Comparison of ENCODE assay signal across 8 cellular contexts in genomic region chr19:52188822-52189744, GRCh38. TPM values are rescaled to one million over a fixed set of nuclear protein-coding genes. Genes with fewer than 3 reads are reported as not detected.
DNase-seq lines count a peak whose midpoint lies in the region; ATAC-seq and TF ChIP-seq lines count a peak whose summit lies in the region.

No MANE protein-coding gene starts in this region.

- peak overlapping the region; percentile 96 for H3K4me3 Mint-ChIP-seq in neural crest cell

- peaks cover 7% of the 10 kb centered on the region for H3K36me3 Mint-ChIP-seq in neural crest cell (ENCODE audit: low read depth)

- DNase-seq in activated T-cell treated with anti-CD3 and anti-CD28 coated beads for 1 hour (ENCODE audit: low read depth) (peak; percentile 98), activated T-cell treated with anti-CD3 and anti-CD28 coated beads for 4 hours (no peak), WERI-Rb-1 (no peak), epithelial cell of prostate (ENCODE audit: low read depth, low spot score) (no peak), neural crest cell (ENCODE audit: low read depth, low spot score) (peak; percentile 90), SK-N-DZ (ENCODE audit: low spot score) (no peak)

- H3K36me3 ChIP-seq in WERI-Rb-1 = peaks cover 26% of the 10 kb centered on the region

- H3K27me3 ChIP-seq in WERI-Rb-1 (ENCODE audit: insufficient read depth, low read depth, severe bottlenecking) = no peaks in the 10 kb centered on the region

- peaks cover 37% of the 10 kb centered on the region for H3K4me1 Mint-ChIP-seq in neural crest cell

- H3K27ac ChIP-seq in WERI-Rb-1 = peak overlapping the region; percentile 67
- peak overlapping the region; percentile 88 for H3K27ac ChIP-seq in epithelial cell of prostate

- H3K27ac Mint-ChIP-seq in neural crest cell (ENCODE audit: unreplicated experiment) = peak overlapping the region; percentile 93

- no peaks in the 10 kb centered on the region for H3K9me3 ChIP-seq in WERI-Rb-1 (ENCODE audit: severe bottlenecking)

- peak overlapping the region; percentile 47 for H3K4me3 ChIP-seq in WERI-Rb-1 (ENCODE audit: low read depth, low read length)

- no peaks in the 10 kb centered on the region for H3K9me3 Mint-ChIP-seq in neural crest cell

- peak; percentile 4 for ATAC-seq in HG03097 (IDR thresholded peaks at IDR 0.05; ENCODE audit: low FRiP score, unreplicated experiment)
- no peak for ATAC-seq in HG03378 (IDR thresholded peaks at IDR 0.05; ENCODE audit: unreplicated experiment)

- H3K27me3 Mint-ChIP-seq in neural crest cell (ENCODE audit: low read depth) = no peaks in the 10 kb centered on the region

- TF ChIP-seq CTCF in WERI-Rb-1 (IDR thresholded peaks at IDR 0.05; ENCODE audit: low read depth, low read length) (no peak), neural crest cell (conservative IDR thresholded peaks at IDR 0.05) (peak; percentile 23)

RNA-seq across cellular contexts. Expression of gene PPP2R1A, which starts 0.8 kb away (rescaled TPM):
- total RNA-seq in neural crest cell = 422 TPM in 2 replicates
- polyA plus RNA-seq in SK-N-DZ (2014; cell fraction: cytosol; rRNA removed) = 119 and 147 TPM in 2 replicates
- 56.6 and 76.9 TPM in 2 replicates for polyA plus RNA-seq in SK-N-DZ (2014; cell fraction: nucleus; rRNA removed)

RNA-seq across cellular contexts. Expression of gene ZNF836, which starts 17.7 kb away (rescaled TPM):
- total RNA-seq in neural crest cell = 11.6 and 11.9 TPM in 2 replicates
- 0.83 and 4.5 TPM in 2 replicates for polyA plus RNA-seq in SK-N-DZ (2014; cell fraction: cytosol; rRNA removed)
- polyA plus RNA-seq in SK-N-DZ (2014; cell fraction: nucleus; rRNA removed) = 5.5 and 7.4 TPM in 2 replicates

RNA-seq across cellular contexts. Expression of gene ZNF616, which starts 49.3 kb away (rescaled TPM):
- 18.9 and 25.2 TPM in 2 replicates for total RNA-seq in neural crest cell
- polyA plus RNA-seq in SK-N-DZ (2014; cell fraction: cytosol; rRNA removed) = 7.3 and 8.6 TPM in 2 replicates
- 2.8 and 3.5 TPM in 2 replicates for polyA plus RNA-seq in SK-N-DZ (2014; cell fraction: nucleus; rRNA removed)

Comparison
In these comparisons a context has a peak if more than half of its experiments do, and no peak if none do; other contexts are left out.
1. DNase-seq: peak in activated T-cell treated with anti-CD3 and anti-CD28 coated beads for 1 hour (single experiment) and neural crest cell (single experiment); none in activated T-cell treated with anti-CD3 and anti-CD28 coated beads for 4 hours (single experiment), WERI-Rb-1 (single experiment), epithelial cell of prostate (single experiment) and SK-N-DZ (single experiment).